In genomic region chr20:23235173-23236027, GRCh38 we compare ENCODE assay signal across 8 cellular contexts.
DNase-seq lines count a peak whose midpoint lies in the region; ATAC-seq and TF ChIP-seq lines count a peak whose summit lies in the region.

No MANE protein-coding gene starts in this region.

- H2AFZ ChIP-seq in parathyroid adenoma, result no peak overlapping the region

- peaks cover 0 to 8% of the 10 kb centered on the region in 2 donors for H3K9me3 ChIP-seq in CD4-positive, alpha-beta memory T cell (ENCODE audit: control insufficient read depth in 1 of 2, low read length in 2 of 2)
- H3K9me3 ChIP-seq in gastroesophageal sphincter (peaks cover 0 to 26% (median 0%) of the 10 kb centered on the region in 3 donors), parathyroid adenoma (ENCODE audit: control insufficient read depth, low read length) (no peaks in the 10 kb centered on the region), MG63 (no peaks in the 10 kb centered on the region)

- H3K27me3 ChIP-seq in CD4-positive, alpha-beta memory T cell (ENCODE audit: insufficient read depth, low read length), result no peaks in the 10 kb centered on the region
- no peaks in the 10 kb centered on the region for H3K27me3 ChIP-seq in gastroesophageal sphincter
- no peaks in the 10 kb centered on the region for H3K27me3 ChIP-seq in parathyroid adenoma (ENCODE audit: control insufficient read depth, insufficient read depth, low read length)
- H3K27me3 ChIP-seq in MG63, result no peaks in the 10 kb centered on the region

- TF ChIP-seq CTCF in gastroesophageal sphincter (IDR thresholded peaks at IDR 0.05) (peak; percentile 43 to 71 (median 57)), parathyroid adenoma (IDR thresholded peaks at IDR 0.05) (peak; percentile 37)

- no peak for TF ChIP-seq EP300 in gastroesophageal sphincter (IDR thresholded peaks at IDR 0.05)

- DNase-seq in CD4-positive, alpha-beta memory T cell, result peak in 3 of 5 donors; percentile 14 to 18 (median 14)
- DNase-seq in NCI-H1930 (lab: John Stamatoyannopoulos, UW) (peak; percentile 6 to 56), MG63 (no peak)
- peak; percentile 41 to 54 for DNase-seq in activated CD4-positive, alpha-beta T cell treated with anti-CD3 and anti-CD28 coated beads, Interleukin-2, amount 50 U/mL, for 48 hours

- no peak overlapping the region for H3K4me3 ChIP-seq in CD4-positive, alpha-beta memory T cell (ENCODE audit: low read length in 2 of 2)
- no peak overlapping the region for H3K4me3 ChIP-seq in gastroesophageal sphincter
- H3K4me3 ChIP-seq in parathyroid adenoma (ENCODE audit: low read depth, low read length), result no peak overlapping the region
- no peak overlapping the region for H3K4me3 ChIP-seq in MG63

- no peaks in the 10 kb centered on the region for H3K36me3 ChIP-seq in CD4-positive, alpha-beta memory T cell (ENCODE audit: insufficient read depth, low read length)
- H3K36me3 ChIP-seq in gastroesophageal sphincter (no peaks in the 10 kb centered on the region), parathyroid adenoma (ENCODE audit: control insufficient read depth, insufficient read depth, low read length) (no peaks in the 10 kb centered on the region), MG63 (no peaks in the 10 kb centered on the region)

- intact Hi-C loops in CD4-positive, alpha-beta memory T cell (cut with micrococcal nuclease), result no loop called here

- H3K36me3 Mint-ChIP-seq in CD4-positive, alpha-beta memory T cell, result no peaks in the 10 kb centered on the region

- no peak overlapping the region for H3K27ac Mint-ChIP-seq in CD4-positive, alpha-beta memory T cell

- ATAC-seq in GM19351 (IDR thresholded peaks at IDR 0.05; ENCODE audit: unreplicated experiment) (peak; percentile 83), gastroesophageal sphincter (no peak), GM18858 (IDR thresholded peaks at IDR 0.05; ENCODE audit: unreplicated experiment) (no peak)

- H3K9ac ChIP-seq in parathyroid adenoma, result no peak overlapping the region

- peaks cover 0 to 3% of the 10 kb centered on the region in 2 donors for H3K27me3 Mint-ChIP-seq in CD4-positive, alpha-beta memory T cell

- no peaks in the 10 kb centered on the region for H3K4me1 Mint-ChIP-seq in CD4-positive, alpha-beta memory T cell

- CTCF ChIA-PET in CD4-positive, alpha-beta memory T cell (lab: Charles Lee; ENCODE audit: partially characterized antibody), result interaction anchor here (0.9 to 2.0 kb wide), 4 partner anchors 11 to 544 kb away, joined by 3 to 14 read pairs (median 5); no protein-coding TSS in a partner anchor

- H3K79me2 ChIP-seq in parathyroid adenoma, result no peaks in the 10 kb centered on the region

- no peaks in the 10 kb centered on the region for H3K4me1 ChIP-seq in CD4-positive, alpha-beta memory T cell (ENCODE audit: insufficient read depth, low read length)
- no peaks in the 10 kb centered on the region for H3K4me1 ChIP-seq in gastroesophageal sphincter
- no peaks in the 10 kb centered on the region for H3K4me1 ChIP-seq in parathyroid adenoma

- WGBS in gastroesophageal sphincter (ENCODE audit: low coverage in 1 of 2), 2 donors, result 49 to 75% methylated on average over 5 of the region's 9 CpGs

- POLR2A ChIA-PET in CD4-positive, alpha-beta memory T cell (lab: Charles Lee; ENCODE audit: partially characterized antibody), result no interaction called here

- H3K4me3 Mint-ChIP-seq in CD4-positive, alpha-beta memory T cell, result no peak overlapping the region

- H3K9me3 Mint-ChIP-seq in CD4-positive, alpha-beta memory T cell, result peaks cover 3 to 63% (median 31%) of the 10 kb centered on the region in 8 donors

- no peak for TF ChIP-seq POLR2A in gastroesophageal sphincter (IDR thresholded peaks at IDR 0.05)

- no peak overlapping the region for H3K4me2 ChIP-seq in parathyroid adenoma (ENCODE audit: low read length)

- H3K27ac ChIP-seq in CD4-positive, alpha-beta memory T cell (ENCODE audit: low read depth, low read length), result no peak overlapping the region
- H3K27ac ChIP-seq in gastroesophageal sphincter (no peak overlapping the region), parathyroid adenoma (no peak overlapping the region)
